19 cellular contexts compared by ENCODE assay signal in the genomic region with DNA sequence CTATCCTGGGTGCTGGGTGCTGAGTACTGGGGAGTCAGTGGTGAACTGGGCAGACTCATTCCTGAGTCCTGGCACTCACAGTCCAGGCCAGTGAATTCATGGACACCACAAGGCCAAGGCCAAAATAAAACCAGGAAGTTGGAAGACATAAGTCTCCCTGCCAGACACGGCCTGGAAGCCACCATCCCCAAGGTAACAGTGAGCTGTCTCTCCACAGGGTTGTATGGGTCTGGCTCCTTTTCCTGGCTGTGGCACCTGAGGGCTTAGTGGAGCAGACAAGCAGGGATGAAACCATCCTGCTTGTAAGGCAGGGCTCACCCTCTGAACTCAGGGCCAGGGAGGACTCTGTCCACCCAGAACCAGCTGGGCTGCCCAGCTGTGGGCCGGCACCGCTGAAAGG. TPM values are rescaled to one million over a fixed set of nuclear protein-coding genes. Genes with fewer than 3 reads are reported as not detected.
A peak's percentile ranks its signal among the peaks of the same experiment; 100 is the strongest.
DNase-seq lines count a peak whose midpoint lies in the region.
"Had no signal": no experiment of that assay in that cellular context is flagged by ENCODE, and none has a peak within 500 bp of the region (broad histone marks: within the 10 kb centered on the region; RNA-seq: fewer than 3 reads in every experiment).

No MANE protein-coding gene starts in this region.

- H3K4me3 ChIP-seq in MG63 = no peak overlapping the region
- H3K4me3 ChIP-seq in neuronal stem cell (ENCODE audit: low read length in 2 of 2) = no peak overlapping the region
- no peak overlapping the region for H3K4me3 ChIP-seq in mesendoderm (ENCODE audit: low read length)
- H3K4me3 ChIP-seq: BLaER1 treated with 17β-estradiol and CSF1 and Interleukin-3, amounts not matched to agents 10 nM and 100 nM had no signal

- H2BK15ac ChIP-seq in neuronal stem cell (ENCODE audit: low read length) (no peak overlapping the region), mesendoderm (replicated peaks; ENCODE audit: low read depth) (no peak overlapping the region)

- no peaks in the 10 kb centered on the region for H3K9me3 ChIP-seq in MG63
- no peaks in the 10 kb centered on the region for H3K9me3 ChIP-seq in neuronal stem cell (replicated peaks in 1 of 2; ENCODE audit: control insufficient read depth in 2 of 2, insufficient read depth in 1 of 2, low read depth in 1 of 2, low read length in 2 of 2)
- H3K9me3 ChIP-seq: BE2C had no signal

- WGBS in neuronal stem cell (ENCODE audit: extremely low coverage in 2 of 2, insufficient read length in 2 of 2, insufficient replicate concordance in 1 of 2), 2 donors = no CpG with 5 or more reads among the region's 3 CpGs
- WGBS in mesendoderm (ENCODE audit: extremely low coverage, insufficient coverage, low lambda C conversion rate) = no CpG with 5 or more reads among the region's 3 CpGs

- no peak overlapping the region for H4K5ac ChIP-seq in mesendoderm (ENCODE audit: low read length)

- no peak overlapping the region for H2BK12ac ChIP-seq in neuronal stem cell (ENCODE audit: low read length)

- H3K79me1 ChIP-seq in neuronal stem cell (ENCODE audit: low read depth, low read length) (no peaks in the 10 kb centered on the region), mesendoderm (ENCODE audit: low read length) (no peaks in the 10 kb centered on the region)

- H3K4me1 ChIP-seq in neuronal stem cell (ENCODE audit: control insufficient read depth in 2 of 2, insufficient read depth in 1 of 2, low read depth in 1 of 2, low read length in 2 of 2) = peaks cover 0 to 7% of the 10 kb centered on the region in 2 donors
- no peaks in the 10 kb centered on the region for H3K4me1 ChIP-seq in mesendoderm (ENCODE audit: control insufficient read depth, low read depth, low read length)
- H3K4me1 ChIP-seq: BE2C; BLaER1 treated with 17β-estradiol and CSF1 and Interleukin-3, amounts not matched to agents 10 nM and 100 nM had no signal

- H4K8ac ChIP-seq in neuronal stem cell (ENCODE audit: low read depth, low read length) = no peak overlapping the region
- no peak overlapping the region for H4K8ac ChIP-seq in mesendoderm (ENCODE audit: low read depth, low read length)

- DNase-seq in MG63 (peak; percentile 59), islet precursor cell (peak; percentile 74), neuronal stem cell (ENCODE audit: low spot score) (no peak), glomerular visceral epithelial cell (ENCODE audit: extremely low spot score) (no peak), midbrain (lab: John Stamatoyannopoulos, UW) (no peak), mesendoderm (no peak)
- DNase-seq: BE2C; CD4-positive, alpha-beta T cell; CD8-positive, alpha-beta memory T cell; DMS 273 treated with DMSO at 0.1 percent for 48 hours; DMS79 treated with DMSO at 0.1 percent for 48 hours; GF-D8; GOT3; H7; HCEC 1CT had no signal

- no peak overlapping the region for H2AFZ ChIP-seq in neuronal stem cell (ENCODE audit: low read length)

- H3K9ac ChIP-seq in neuronal stem cell (ENCODE audit: low read depth, low read length, poor library complexity) = no peak overlapping the region
- no peak overlapping the region for H3K9ac ChIP-seq in mesendoderm (ENCODE audit: low read length)
- H3K9ac ChIP-seq: BLaER1 treated with 17β-estradiol and CSF1 and Interleukin-3, amounts not matched to agents 10 nM and 100 nM had no signal

- H3K23ac ChIP-seq in neuronal stem cell (ENCODE audit: low read depth, low read length, poor library complexity) (no peak overlapping the region), mesendoderm (ENCODE audit: low read length) (no peak overlapping the region)

- no peak overlapping the region for H3K56ac ChIP-seq in mesendoderm (ENCODE audit: low read length)

- no peaks in the 10 kb centered on the region for H3K27me3 ChIP-seq in MG63
- H3K27me3 ChIP-seq in neuronal stem cell (ENCODE audit: control insufficient read depth in 3 of 3, insufficient read depth in 3 of 3, low read depth in 1 of 3, low read length in 3 of 3) = peaks cover 0 to 34% (median 0%) of the 10 kb centered on the region in 3 experiments
- no peaks in the 10 kb centered on the region for H3K27me3 ChIP-seq in mesendoderm (ENCODE audit: insufficient read depth, low read length, poor library complexity)
- H3K27me3 ChIP-seq: BE2C; BLaER1 treated with 17β-estradiol and CSF1 and Interleukin-3, amounts not matched to agents 10 nM and 100 nM had no signal

- H4K91ac ChIP-seq in neuronal stem cell (ENCODE audit: low read depth, low read length, poor library complexity) = no peak overlapping the region

- H2BK5ac ChIP-seq in neuronal stem cell (ENCODE audit: low read length) = no peak overlapping the region
- no peak overlapping the region for H2BK5ac ChIP-seq in mesendoderm (ENCODE audit: low read length)

- H3K4me2 ChIP-seq in neuronal stem cell (ENCODE audit: insufficient read depth, low read length, poor library complexity, severe bottlenecking) = no peak overlapping the region
- H3K4me2 ChIP-seq in mesendoderm (ENCODE audit: low read length) = no peak overlapping the region
- H3K4me2 ChIP-seq: BLaER1 treated with 17β-estradiol and CSF1 and Interleukin-3, amounts not matched to agents 10 nM and 100 nM had no signal

- no peak overlapping the region for H3K4ac ChIP-seq in neuronal stem cell (ENCODE audit: low read length)
- H3K4ac ChIP-seq in mesendoderm (ENCODE audit: low read depth, low read length) = no peak overlapping the region

- H3K36me3 ChIP-seq in MG63 = no peaks in the 10 kb centered on the region
- no peaks in the 10 kb centered on the region for H3K36me3 ChIP-seq in neuronal stem cell (replicated peaks in 1 of 2; ENCODE audit: control insufficient read depth in 2 of 2, insufficient read depth in 2 of 2, low read length in 2 of 2)
- H3K36me3 ChIP-seq in mesendoderm (ENCODE audit: control insufficient read depth, insufficient read depth, low read length) = no peaks in the 10 kb centered on the region
- H3K36me3 ChIP-seq: BE2C; BLaER1 treated with 17β-estradiol and CSF1 and Interleukin-3, amounts not matched to agents 10 nM and 100 nM had no signal

- H3K79me2 ChIP-seq in mesendoderm (ENCODE audit: control insufficient read depth, insufficient read depth, low read length) = no peaks in the 10 kb centered on the region

- no peak overlapping the region for H3K14ac ChIP-seq in neuronal stem cell (ENCODE audit: low read length)

- peak overlapping the region; percentile 23 for H3K18ac ChIP-seq in neuronal stem cell (ENCODE audit: low read length)
- H3K18ac ChIP-seq in mesendoderm (ENCODE audit: low read length) = no peak overlapping the region

- H2BK120ac ChIP-seq in neuronal stem cell (ENCODE audit: low read depth, low read length) = no peak overlapping the region
- no peak overlapping the region for H2BK120ac ChIP-seq in mesendoderm (ENCODE audit: low read depth, low read length)

- H2AK5ac ChIP-seq in neuronal stem cell (ENCODE audit: low read depth, low read length) (no peak overlapping the region), mesendoderm (ENCODE audit: low read length) (no peak overlapping the region)

- H3K27ac ChIP-seq in neuronal stem cell (replicated peaks; ENCODE audit: low read length) = no peak overlapping the region
- H3K27ac ChIP-seq in mesendoderm (ENCODE audit: low read depth, low read length) = no peak overlapping the region
- H3K27ac ChIP-seq: 22Rv1; BLaER1 treated with 17β-estradiol and CSF1 and Interleukin-3, amounts not matched to agents 10 nM and 100 nM had no signal

RNA-seq across cellular contexts. Expression of gene ALX4, which starts 54.7 kb away (rescaled TPM):
- 0.16 TPM in 1 of 2 replicates, not detected in the other for total RNA-seq in MG63 (2014; rRNA removed; shearing (Covaris generic); ENCODE audit: low replicate concordance)
- not detected for polyA plus RNA-seq in neuronal stem cell (2013, experiment 1 of 2)
- polyA plus RNA-seq in neuronal stem cell (2013, experiment 2 of 2) = 0.01 TPM
- polyA plus RNA-seq in mesendoderm (2013, experiment 1 of 2) = not detected
- polyA plus RNA-seq in mesendoderm (2013, experiment 2 of 2) = 0.01 TPM
- total RNA-seq: CD4-positive, alpha-beta T cell; CD8-positive, alpha-beta memory T cell; H7 had no signal
- polyA plus RNA-seq: AG04450; CD14-positive monocyte; CD8-positive, alpha-beta memory T cell had no signal

Comparison
In these comparisons a context has a peak if more than half of its experiments do, and no peak if none do; other contexts are left out.
1. DNase-seq: peak in MG63 (single experiment) and islet precursor cell (single experiment); none in neuronal stem cell (single experiment), glomerular visceral epithelial cell (single experiment), midbrain (single experiment) and mesendoderm (single experiment).